ENCODE assay signal across 21 cellular contexts in the genomic region with DNA sequence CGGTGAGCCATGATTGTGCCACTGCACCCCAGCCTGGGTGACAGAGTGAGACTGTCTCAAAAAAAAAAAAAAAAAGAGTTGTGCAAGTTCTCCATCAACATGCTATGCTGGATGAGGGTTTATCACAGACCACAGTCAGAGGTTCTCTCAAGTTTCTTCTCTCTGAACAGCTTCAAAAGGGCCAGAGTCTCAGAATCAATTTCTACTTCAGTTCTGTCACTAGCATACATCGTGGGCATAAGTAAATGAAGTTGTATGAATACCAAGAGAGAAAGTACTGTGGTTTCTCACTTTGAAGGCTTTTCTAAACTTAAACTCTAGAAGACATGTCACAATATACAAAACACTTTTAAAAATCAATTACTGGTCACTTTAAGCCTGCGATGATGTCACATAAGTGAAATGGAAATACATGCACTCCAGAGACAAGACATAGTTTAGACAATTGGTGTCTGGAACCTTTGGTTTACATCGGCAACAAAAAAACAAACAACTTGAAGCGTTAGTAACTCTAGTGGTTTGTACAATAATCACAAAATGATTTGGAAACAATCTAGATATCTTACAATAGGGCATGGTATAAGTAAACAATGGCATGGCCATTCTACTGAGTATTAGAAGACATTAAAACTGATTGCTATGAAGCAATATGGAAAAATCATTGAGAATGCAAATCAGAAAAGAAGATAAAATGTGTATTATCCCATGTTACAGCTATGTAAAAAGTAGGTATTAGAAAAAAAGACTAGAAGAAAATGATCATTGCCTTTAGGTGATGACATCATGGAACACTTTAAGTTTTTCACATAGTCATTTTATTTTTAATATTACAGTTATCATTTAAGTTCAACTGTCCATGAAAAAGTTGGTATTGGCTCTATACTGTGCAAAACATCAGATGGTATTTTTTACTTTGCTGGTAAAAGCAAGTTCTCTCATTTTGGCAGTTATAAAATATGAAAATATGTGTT.
A peak's percentile ranks its signal among the peaks of the same experiment; 100 is the strongest.
DNase-seq lines count a peak whose midpoint lies in the region; ATAC-seq and TF ChIP-seq lines count a peak whose summit lies in the region.
"Had no signal": no experiment of that assay in that cellular context is flagged by ENCODE, and none has a peak within 500 bp of the region (broad histone marks: within the 10 kb centered on the region; RNA-seq: fewer than 3 reads in every experiment).

No MANE protein-coding gene starts in this region.

- DNase-seq in GM12864 (ENCODE audit: low read depth): peak; percentile 31
- DNase-seq in DMS53 (lab: John Stamatoyannopoulos, UW): no peak
- DNase-seq in dermis blood vessel endothelial cell: no peak
- no peak for DNase-seq in NCI-H1048 (lab: John Stamatoyannopoulos, UW)
- DNase-seq: activated CD4-positive, alpha-beta T cell treated with anti-CD3 and anti-CD28 coated beads, Interleukin-2, amount 50 U/mL, for 1 hour; activated T-cell treated with anti-CD3 and anti-CD28 coated beads, Interleukin-2, amount 50 U/mL, for 48 hours; CD8-positive, alpha-beta memory T cell; EL; erythroblast; GOT3; heart left ventricle; kidney glomerular epithelial cell; NCI-H1105 treated with DMSO at 0.1 percent for 48 hours; NCI-H226; ovary had no signal

- H3K4me3 ChIP-seq in GM12864 (ENCODE audit: low read depth, low read length): no peak overlapping the region
- H3K4me3 ChIP-seq: heart left ventricle, ovary, SJSA1, skin epidermis had no signal

- ATAC-seq in GM19025 (IDR thresholded peaks at IDR 0.05; ENCODE audit: low read depth, unreplicated experiment) (peak; percentile 80), GM21825 (IDR thresholded peaks at IDR 0.05; ENCODE audit: unreplicated experiment) (peak; percentile 71), HG03175 (IDR thresholded peaks at IDR 0.05; ENCODE audit: unreplicated experiment) (peak; percentile 59), HG03354 (IDR thresholded peaks at IDR 0.05; ENCODE audit: poor library complexity, severe bottlenecking, unreplicated experiment) (no peak)
- ATAC-seq: heart left ventricle had no signal

- no peak for TF ChIP-seq CTCF in GM12864 (IDR thresholded peaks at IDR 0.05; ENCODE audit: low read depth, low read length, missing control alignments)
